ENCODE assay signal across 29 cellular contexts in genomic region chrX:4830880-4831557, GRCh38.
DNase-seq lines count a peak whose midpoint lies in the region; ATAC-seq and TF ChIP-seq lines count a peak whose summit lies in the region.
"Had no signal": no experiment of that assay in that cellular context is flagged by ENCODE, and none has a peak within 500 bp of the region (broad histone marks: within the 10 kb centered on the region; RNA-seq: fewer than 3 reads in every experiment).

No MANE protein-coding gene starts in this region.

- CTCF ChIA-PET in PC-3 (lab: Charles Lee) = interaction anchor here (1.0 kb wide), 1 partner anchor 281 kb away, joined by 3 read pairs; no protein-coding TSS in a partner anchor

- H3K14ac ChIP-seq in mesenchymal stem cell (ENCODE audit: low read length in 2 of 2) = no peak overlapping the region

- H3K23ac ChIP-seq in mesenchymal stem cell (ENCODE audit: low read length in 2 of 2) = no peak overlapping the region

- H3K79me2 ChIP-seq in PC-3 (ENCODE audit: low read length) = no peaks in the 10 kb centered on the region

- H3K36me3 ChIP-seq in PC-3 (ENCODE audit: low read depth, low read length) (no peaks in the 10 kb centered on the region), ascending aorta (no peaks in the 10 kb centered on the region), mesenchymal stem cell (ENCODE audit: control insufficient read depth in 1 of 2, insufficient read depth in 2 of 2, low read depth in 1 of 2, low read length in 2 of 2) (no peaks in the 10 kb centered on the region)
- H3K36me3 ChIP-seq: brain microvascular endothelial cell, vagina had no signal

- no peak overlapping the region for H2BK15ac ChIP-seq in mesenchymal stem cell (ENCODE audit: low read depth, poor library complexity, severe bottlenecking)

- no peaks in the 10 kb centered on the region for H3K79me1 ChIP-seq in mesenchymal stem cell (replicated peaks; ENCODE audit: low read length, poor library complexity, severe bottlenecking)

- no peaks in the 10 kb centered on the region for H3K9me2 ChIP-seq in PC-3 (replicated peaks; ENCODE audit: low read length)

- H2BK5ac ChIP-seq in mesenchymal stem cell (ENCODE audit: low read depth, low read length, poor library complexity, severe bottlenecking) = no peak overlapping the region

- no peak overlapping the region for H2BK120ac ChIP-seq in mesenchymal stem cell (ENCODE audit: low read depth, low read length)

- peaks cover 23% of the 10 kb centered on the region for H3K4me1 ChIP-seq in PC-3 (ENCODE audit: insufficient read depth, low read length)
- no peaks in the 10 kb centered on the region for H3K4me1 ChIP-seq in ascending aorta
- no peaks in the 10 kb centered on the region for H3K4me1 ChIP-seq in mesenchymal stem cell (ENCODE audit: control insufficient read depth, insufficient read depth, low read depth, low read length)
- H3K4me1 ChIP-seq: vagina had no signal

- TF ChIP-seq CTCF in PC-3 (conservative IDR thresholded peaks at IDR 0.05; ENCODE audit: low read depth, low read length) (no peak), epithelial cell of esophagus (IDR thresholded peaks at IDR 0.05; ENCODE audit: insufficient read depth, low read depth, low read length, missing control alignments) (no peak), retinal pigment epithelial cell (conservative IDR thresholded peaks at IDR 0.05; ENCODE audit: low read depth, low read length) (no peak), ascending aorta (IDR thresholded peaks at IDR 0.05) (no peak)

- H3F3A ChIP-seq in PC-3 (ENCODE audit: low read length, unreplicated experiment) = no peaks in the 10 kb centered on the region

- peak overlapping the region; percentile 70 for H3K4me2 ChIP-seq in PC-3 (ENCODE audit: low read length)
- H3K4me2 ChIP-seq in mesenchymal stem cell (ENCODE audit: low read length, poor library complexity, severe bottlenecking) = no peak overlapping the region

- H3K4ac ChIP-seq in mesenchymal stem cell (ENCODE audit: low read depth in 1 of 2, low read length in 2 of 2) = no peak overlapping the region

- intact Hi-C loops in PC-3 (cut with micrococcal nuclease) (loop anchor here (10.0 kb wide), 1 partner anchor 266 kb away; no protein-coding TSS in a partner anchor), ascending aorta (cut with DNase I) (no loop called here)

- POLR2A ChIA-PET in PC-3 (lab: Charles Lee; ENCODE audit: unreplicated experiment) = interaction anchor here (0.5 kb wide), 1 partner anchor 208 kb away, joined by 3 read pairs; no protein-coding TSS in a partner anchor

- peak; percentile 98 for ATAC-seq in PC-3
- ATAC-seq: sciatic nerve; stimulated activated memory B cell treated with anti-CD40 and anti-IgM and Interleukin-4, amounts not matched to agents 10 μg/mL and 1 μg/mL and 100 μg/mL, for 72 hours had no signal

- H4K20me1 ChIP-seq in PC-3 (ENCODE audit: low read length) = no peaks in the 10 kb centered on the region

- WGBS in mesenchymal stem cell = 87% methylated on average over 8 of the region's 9 CpGs

- peak overlapping the region; percentile 68 for H3K27ac ChIP-seq in PC-3 (ENCODE audit: low read length)
- no peak overlapping the region for H3K27ac ChIP-seq in ascending aorta
- H3K27ac ChIP-seq in mesenchymal stem cell (ENCODE audit: low read length, poor library complexity, severe bottlenecking) = no peak overlapping the region
- H3K27ac ChIP-seq: 22Rv1, brain microvascular endothelial cell, vagina had no signal

- 0 out of 2 replicates have a peak overlapping the region, but pooled peaks have one; percentile 10 for H2AFZ ChIP-seq in PC-3 (ENCODE audit: low read length)
- H2AFZ ChIP-seq in mesenchymal stem cell (ENCODE audit: low read depth, low read length) = no peak overlapping the region

- no TSS peak for BruUV-seq in PC-3 (replicated peaks; lab: Mats Ljungman, UMichigan)

- DNase-seq in DMS53 (lab: John Stamatoyannopoulos, UW) (peak; percentile 12), DMS53 treated with DMSO at 0.1 percent for 48 hours (lab: John Stamatoyannopoulos, UW; ENCODE audit: unreplicated experiment) (no peak), PC-3 (peak; percentile 91), epithelial cell of esophagus (ENCODE audit: low read depth) (peak; percentile 61), retinal pigment epithelial cell (ENCODE audit: low read depth) (peak; percentile 5), SKM-1 treated with dmso at 0.1 percent for 144 hours (lab: John Stamatoyannopoulos, UW; ENCODE audit: unreplicated experiment) (no peak), ascending aorta (ENCODE audit: low spot score in 2 of 2) (no peak), mesenchymal stem cell (no peak)
- DNase-seq: activated CD4-positive, alpha-beta T cell treated with anti-CD3 and anti-CD28 coated beads, Interleukin-2, amount 10 ng/mL, durations not matched to agents 24 days and 14 days; activated gamma-delta T cell treated with Interleukin-2 at 50 U/mL for 16 hours; activated T-cell treated with anti-CD3 and anti-CD28 coated beads, Interleukin-2, amount 50 U/mL, for 24 hours; AML-193; brain microvascular endothelial cell; CD4-positive, alpha-beta T cell; DMS 273 treated with DMSO at 0.1 percent for 48 hours; erythroblast; glutamatergic neuron; NCI-H1105 treated with DMSO at 0.1 percent for 48 hours; NCI-H2081; NCI-H226; NCI-H82; posterior cingulate gyrus; SHP77 treated with DMSO at 0.1 percent for 48 hours; stimulated activated CD4-positive, alpha-beta T cell treated with anti-CD3 and anti-CD28 coated beads, Interleukin-4, amount 100 ng/mL, for 24 hours; T1000 had no signal

- H3K9ac ChIP-seq in PC-3 (ENCODE audit: low read length) (no peak overlapping the region), mesenchymal stem cell (ENCODE audit: low read length) (no peak overlapping the region)

- H3K4me3 ChIP-seq in PC-3 (ENCODE audit: low read length) (no peak overlapping the region; the same call in 1 of the 2 replicates), epithelial cell of esophagus (ENCODE audit: low read length) (no peak overlapping the region), retinal pigment epithelial cell (ENCODE audit: low read length) (no peak overlapping the region), ascending aorta (no peak overlapping the region), mesenchymal stem cell (ENCODE audit: insufficient read depth in 1 of 2, low read depth in 1 of 2, low read length in 2 of 2) (no peak overlapping the region)
- H3K4me3 ChIP-seq: vagina had no signal

- no peak overlapping the region for H4K91ac ChIP-seq in mesenchymal stem cell (ENCODE audit: low read length)

- H3K9me3 ChIP-seq in PC-3 (ENCODE audit: low read length) (no peaks in the 10 kb centered on the region), ascending aorta (no peaks in the 10 kb centered on the region), mesenchymal stem cell (ENCODE audit: control insufficient read depth, low read length) (peaks cover 9% of the 10 kb centered on the region)
- H3K9me3 ChIP-seq: vagina had no signal

- no peak overlapping the region for H2BK12ac ChIP-seq in mesenchymal stem cell (ENCODE audit: low read length in 2 of 2)

- no peak overlapping the region for H2AK5ac ChIP-seq in mesenchymal stem cell (ENCODE audit: low read length, severe bottlenecking)

- H3K18ac ChIP-seq in mesenchymal stem cell (ENCODE audit: low read depth in 1 of 2, low read length in 2 of 2) = no peak overlapping the region

- H3K27me3 ChIP-seq in PC-3 (ENCODE audit: low read length) = no peaks in the 10 kb centered on the region
- H3K27me3 ChIP-seq in ascending aorta = no peaks in the 10 kb centered on the region
- no peaks in the 10 kb centered on the region for H3K27me3 ChIP-seq in mesenchymal stem cell (ENCODE audit: control insufficient read depth in 1 of 2, insufficient read depth in 1 of 2, low read length in 2 of 2)
- H3K27me3 ChIP-seq: brain microvascular endothelial cell, vagina had no signal

- no peak overlapping the region for H4K8ac ChIP-seq in mesenchymal stem cell (ENCODE audit: low read length)

Comparison
In these comparisons a context has a peak if more than half of its experiments do, and no peak if none do; other contexts are left out.
1. DNase-seq: peak in DMS53 (single experiment), PC-3 (single experiment), epithelial cell of esophagus (single experiment) and retinal pigment epithelial cell (single experiment); none in DMS53 treated with DMSO at 0.1 percent for 48 hours (single experiment), SKM-1 treated with dmso at 0.1 percent for 144 hours (single experiment), ascending aorta (0 of 2) and mesenchymal stem cell (single experiment).